ENCODE assay signal across 8 cellular contexts in genomic region chr2:219689676-219690628, GRCh38.
DNase-seq lines count a peak whose midpoint lies in the region; ATAC-seq, FAIRE-seq and TF ChIP-seq lines count a peak whose summit lies in the region.

No MANE protein-coding gene starts in this region.

- peaks cover 0 to 20% (median 7%) of the 10 kb centered on the region in 5 experiments for H3K9me3 Mint-ChIP-seq in brain

- H3K4me3 Mint-ChIP-seq in brain, result no peak overlapping the region

- TF ChIP-seq CTCF in brain (conservative IDR thresholded peaks at IDR 0.05), result peak; percentile 82 to 91

- peak overlapping the region in 3 of 5 experiments; percentile 21 to 47 (median 41) for H3K27ac Mint-ChIP-seq in brain

- DNase-seq in CD1c-positive myeloid dendritic cell (ENCODE audit: extremely low spot score) (peak; percentile 58), HTR-8/SVneo (ENCODE audit: insufficient read length, low spot score) (peak; percentile 60), RKO (ENCODE audit: low spot score) (peak; percentile 64), inferior parietal cortex (ENCODE audit: extremely low spot score) (peak; percentile 76)
- peak; percentile 30 to 35 for DNase-seq in stimulated activated CD4-positive, alpha-beta T cell treated with anti-CD3 and anti-CD28 coated beads, Interleukin-2, amount 100 ng/mL, for 48 hours

- ATAC-seq in GM18520 (IDR thresholded peaks at IDR 0.05; ENCODE audit: unreplicated experiment), result peak; percentile 51
- ATAC-seq in GM19463 (IDR thresholded peaks at IDR 0.05; ENCODE audit: unreplicated experiment), result no peak

- H3K27me3 Mint-ChIP-seq in brain, result peaks cover 6% of the 10 kb centered on the region

- H3K4me1 Mint-ChIP-seq in brain, result peaks cover 63% of the 10 kb centered on the region

- FAIRE-seq in HTR-8/SVneo (lab: Jason Lieb, UNC), result peak; percentile 20

- H3K36me3 Mint-ChIP-seq in brain, result no peaks in the 10 kb centered on the region
